8 cellular contexts compared by ENCODE assay signal in the genomic region with DNA sequence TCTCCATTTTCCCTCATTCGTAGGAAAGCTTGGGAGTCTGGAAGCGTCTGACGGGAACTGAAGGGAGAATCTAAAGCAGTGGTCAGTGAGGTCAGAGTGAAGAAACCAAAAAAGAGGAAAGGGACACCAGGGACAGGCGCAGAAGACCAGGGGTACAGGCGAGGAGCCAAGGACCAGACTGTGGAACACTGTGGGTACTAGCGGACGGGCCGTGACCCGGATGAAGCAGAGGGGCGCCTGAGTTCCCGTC. TPM values are rescaled to one million over a fixed set of nuclear protein-coding genes. Genes with fewer than 3 reads are reported as not detected.
DNase-seq lines count a peak whose midpoint lies in the region; ATAC-seq and TF ChIP-seq lines count a peak whose summit lies in the region.

No MANE protein-coding gene starts in this region.

- no peaks in the 10 kb centered on the region for H3K9me3 Mint-ChIP-seq in activated B cell treated with CpG ODN at 0.5 μM for 24 hours
- no peaks in the 10 kb centered on the region for H3K9me3 Mint-ChIP-seq in stimulated activated naive CD8-positive, alpha-beta T cell treated with anti-CD3 and anti-CD28 coated beads, Interleukin-15, amount 100 ng/mL, for 72 hours

- peaks cover 17% of the 10 kb centered on the region for H3K36me3 Mint-ChIP-seq in activated B cell treated with CpG ODN at 0.5 μM for 24 hours (ENCODE audit: low read depth)

- peak overlapping the region; percentile 85 for H3K4me3 Mint-ChIP-seq in activated B cell treated with CpG ODN at 0.5 μM for 24 hours
- H3K4me3 Mint-ChIP-seq in stimulated activated naive CD8-positive, alpha-beta T cell treated with anti-CD3 and anti-CD28 coated beads, Interleukin-15, amount 100 ng/mL, for 72 hours: peak overlapping the region; percentile 94 to 99

- CTCF ChIA-PET in activated B cell treated with CpG ODN at 0.5 μM for 24 hours (lab: Charles Lee): interaction anchor here (0.9 to 7.6 kb wide), 6 partner anchors 15 to 115 kb away, joined by 3 to 110 read pairs (median 10); no protein-coding TSS in a partner anchor

- POLR2A ChIA-PET in activated B cell treated with CpG ODN at 0.5 μM for 24 hours (lab: Charles Lee): interaction anchor here (0.6 to 3.7 kb wide), 8 partner anchors 14 to 318 kb away, joined by 3 to 75 read pairs (median 12); partner anchors contain the start of genes CLK2 and KRTCAP2

- DNase-seq in NCI-H146 treated with DMSO at 0.1 percent for 48 hours (lab: John Stamatoyannopoulos, UW; ENCODE audit: unreplicated experiment): peak; percentile 60
- DNase-seq in NCI-H146 (lab: John Stamatoyannopoulos, UW): no peak
- no peak for DNase-seq in activated B cell treated with CpG ODN at 0.5 μM for 24 hours
- no peak for DNase-seq in stimulated activated naive CD8-positive, alpha-beta T cell treated with anti-CD3 and anti-CD28 coated beads, Interleukin-15, amount 100 ng/mL, for 72 hours
- no peak for DNase-seq in DMS79 treated with DMSO at 0.1 percent for 48 hours (lab: John Stamatoyannopoulos, UW)
- DNase-seq in COLO668 (lab: John Stamatoyannopoulos, UW; ENCODE audit: unreplicated experiment): no peak
- DNase-seq in foreskin melanocyte: no peak

- no peak for TF ChIP-seq CTCF in activated B cell treated with CpG ODN at 0.5 μM for 24 hours (IDR thresholded peaks at IDR 0.05)

- no peak for ATAC-seq in activated B cell treated with CpG ODN at 0.5 μM for 24 hours (ENCODE audit: low read depth)
- no peak for ATAC-seq in stimulated activated naive CD8-positive, alpha-beta T cell treated with anti-CD3 and anti-CD28 coated beads, Interleukin-15, amount 100 ng/mL, for 72 hours

- intact Hi-C loops in activated B cell treated with CpG ODN at 0.5 μM for 24 hours (cut with micrococcal nuclease): loop anchor here (1.0 to 5.0 kb wide), 5 partner anchors 14 to 100 kb away; partner anchors contain the start of genes FDPS and SCAMP3

- peaks cover 20% of the 10 kb centered on the region for H3K4me1 Mint-ChIP-seq in activated B cell treated with CpG ODN at 0.5 μM for 24 hours
- H3K4me1 Mint-ChIP-seq in stimulated activated naive CD8-positive, alpha-beta T cell treated with anti-CD3 and anti-CD28 coated beads, Interleukin-15, amount 100 ng/mL, for 72 hours: peaks cover 47% of the 10 kb centered on the region

- H3K27me3 Mint-ChIP-seq in activated B cell treated with CpG ODN at 0.5 μM for 24 hours: no peaks in the 10 kb centered on the region
- H3K27me3 Mint-ChIP-seq in stimulated activated naive CD8-positive, alpha-beta T cell treated with anti-CD3 and anti-CD28 coated beads, Interleukin-15, amount 100 ng/mL, for 72 hours: no peaks in the 10 kb centered on the region

- peak overlapping the region; percentile 91 for H3K27ac Mint-ChIP-seq in activated B cell treated with CpG ODN at 0.5 μM for 24 hours
- H3K27ac Mint-ChIP-seq in stimulated activated naive CD8-positive, alpha-beta T cell treated with anti-CD3 and anti-CD28 coated beads, Interleukin-15, amount 100 ng/mL, for 72 hours: peak overlapping the region; percentile 97

- H3K4me3 ChIP-seq in iPS-11a (ENCODE audit: low read depth, low read length): peak overlapping the region; percentile 91

RNA-seq across cellular contexts. Expression of gene MTX1, which starts 0.2 kb away (rescaled TPM):
- 36.7 and 38.2 TPM in 2 replicates for total RNA-seq in activated B cell treated with CpG ODN at 0.5 μM for 24 hours

RNA-seq across cellular contexts. Expression of gene THBS3, which starts 0.6 kb away (rescaled TPM):
- 9.7 and 15.3 TPM in 2 replicates for total RNA-seq in activated B cell treated with CpG ODN at 0.5 μM for 24 hours

RNA-seq across cellular contexts. Expression of gene TRIM46, which starts 34.7 kb away (rescaled TPM):
- total RNA-seq in activated B cell treated with CpG ODN at 0.5 μM for 24 hours: 1.2 and 1.9 TPM in 2 replicates

RNA-seq across cellular contexts. Expression of gene KRTCAP2, which starts 35.2 kb away (rescaled TPM):
- 128 and 132 TPM in 2 replicates for total RNA-seq in activated B cell treated with CpG ODN at 0.5 μM for 24 hours

RNA-seq across cellular contexts. Expression of gene ENTREP3, which starts 47.0 kb away (rescaled TPM):
- 13.7 and 14.8 TPM in 2 replicates for total RNA-seq in activated B cell treated with CpG ODN at 0.5 μM for 24 hours
